In genomic region chr10:68856352-68856751, GRCh38 we compare ENCODE assay signal across 35 cellular contexts. TPM values are rescaled to one million over a fixed set of nuclear protein-coding genes. Genes with fewer than 3 reads are reported as not detected.
"Had no signal": no experiment of that assay in that cellular context is flagged by ENCODE, and none has a peak within 500 bp of the region (broad histone marks: within the 10 kb centered on the region; RNA-seq: fewer than 3 reads in every experiment).

No MANE protein-coding gene starts in this region.

- H3K9me3 ChIP-seq: colonic mucosa had no signal

- H3K27ac ChIP-seq: adrenal gland, ascending aorta, breast epithelium, cardiac muscle cell, colonic mucosa, epithelial cell of prostate, esophagus squamous epithelium, heart right ventricle, hepatocyte had no signal

- DNase-seq: activated CD4-positive, alpha-beta memory T cell treated with anti-CD3 and anti-CD28 coated beads for 36 hours; activated CD4-positive, alpha-beta T cell treated with anti-CD3 and anti-CD28 coated beads for 36 hours; activated CD4-positive, alpha-beta T cell treated with anti-CD3 and anti-CD28 coated beads, Interleukin-2, amount 10 ng/mL, durations not matched to agents 24 days and 14 days; activated CD4-positive, CD25-positive, alpha-beta regulatory T cell; activated CD4-positive, CD25-positive, alpha-beta regulatory T cell treated with anti-CD3 and anti-CD28 coated beads, Interleukin-2, amount 50 U/mL, for 72 hours; activated CD8-positive, alpha-beta memory T cell treated with anti-CD3 and anti-CD28 coated beads, Interleukin-2, amount 10 ng/mL, durations not matched to agents 7 days and 5 days; activated CD8-positive, alpha-beta memory T cell treated with anti-CD3 and anti-CD28 coated beads, Interleukin-2, amount 50 U/mL, for 4 hours; activated CD8-positive, alpha-beta T cell treated with anti-CD3 and anti-CD28 coated beads, Interleukin-2, amount 10 ng/mL, durations not matched to agents 7 days and 5 days; activated effector memory CD4-positive, alpha-beta T cell treated with anti-CD3 and anti-CD28 coated beads, Interleukin-2, amount 50 U/mL, for 16 hours; activated naive CD4-positive, alpha-beta T cell treated with anti-CD3 and anti-CD28 coated beads for 36 hours; activated naive CD8-positive, alpha-beta T cell treated with anti-CD3 and anti-CD28 coated beads for 36 hours; activated naive CD8-positive, alpha-beta T cell treated with anti-CD3 and anti-CD28 coated beads, Interleukin-2, amount 50 U/mL, for 24 hours; activated T-cell treated with anti-CD3 and anti-CD28 coated beads, Interleukin-2, amount 50 U/mL, for 1 hour; activated T-cell treated with anti-CD3 and anti-CD28 coated beads, Interleukin-2, amount 50 U/mL, for 48 hours; adrenal gland; central memory CD4-positive, alpha-beta T cell; cerebellar nuclear complex; colonic mucosa; effector CD8-positive, alpha-beta T cell; esophagus squamous epithelium; foreskin melanocyte; heart right ventricle had no signal

- H3K4me2 ChIP-seq: hepatocyte had no signal

- FAIRE-seq: endometrium, endothelial cell of umbilical vein had no signal

- ATAC-seq: activated CD4-positive, alpha-beta T cell treated with anti-CD3 and anti-CD28 coated beads for 36 hours; activated CD8-positive, alpha-beta memory T cell treated with anti-CD3 and anti-CD28 coated beads, Interleukin-2, amount 10 ng/mL, durations not matched to agents 7 days and 5 days; activated CD8-positive, alpha-beta T cell treated with anti-CD3 and anti-CD28 coated beads, Interleukin-2, amount 10 ng/mL, durations not matched to agents 7 days and 5 days; activated naive CD8-positive, alpha-beta T cell treated with anti-CD3 and anti-CD28 coated beads, Interleukin-2, amount 50 U/mL, for 24 hours; gastroesophageal sphincter; heart right ventricle had no signal

- H3K4me3 ChIP-seq: adrenal gland, ascending aorta, breast epithelium, cardiac muscle cell, colonic mucosa, esophagus squamous epithelium, gastroesophageal sphincter, heart right ventricle, hepatocyte had no signal

- H3K27ac Mint-ChIP-seq: activated CD4-positive, alpha-beta memory T cell treated with anti-CD3 and anti-CD28 coated beads for 36 hours; activated CD4-positive, alpha-beta T cell treated with anti-CD3 and anti-CD28 coated beads for 36 hours; activated CD4-positive, alpha-beta T cell treated with anti-CD3 and anti-CD28 coated beads, Interleukin-2, amount 10 ng/mL, durations not matched to agents 24 days and 14 days; activated CD8-positive, alpha-beta memory T cell treated with anti-CD3 and anti-CD28 coated beads, Interleukin-2, amount 10 ng/mL, durations not matched to agents 7 days and 5 days; activated CD8-positive, alpha-beta T cell treated with anti-CD3 and anti-CD28 coated beads, Interleukin-2, amount 10 ng/mL, durations not matched to agents 7 days and 5 days; activated naive CD4-positive, alpha-beta T cell treated with anti-CD3 and anti-CD28 coated beads for 36 hours; activated naive CD4-positive, alpha-beta T cell treated with anti-CD3 and anti-CD28 coated beads, Interleukin-2, amount 50 U/mL, for 24 hours; activated naive CD8-positive, alpha-beta T cell treated with anti-CD3 and anti-CD28 coated beads for 36 hours; activated naive CD8-positive, alpha-beta T cell treated with anti-CD3 and anti-CD28 coated beads, Interleukin-2, amount 50 U/mL, for 24 hours; activated T-helper 1 cell treated with anti-CD3 and anti-CD28 coated beads, Interleukin-12 subunit alpha, Interleukin-12 subunit beta, Interleukin-2, Interleukin-4 antibody, amounts not matched to agents 30 ng/mL and 10 ng/mL and 1 ng/mL, durations not matched to agents 14 hours and 24 hours and 36 hours; activated T-helper 2 cell treated with anti-CD3 and anti-CD28 coated beads, Interferon-gamma antibody, Interleukin-2, Interleukin-4, amounts not matched to agents 10 μg/mL and 5 μg/mL and 100 μg/mL, durations not matched to agents 14 hours and 24 hours and 36 hours; brain had no signal

- H3K27me3 ChIP-seq: adrenal gland, ascending aorta, breast epithelium, cardiac muscle cell, colonic mucosa, esophagus squamous epithelium, gastroesophageal sphincter, hepatocyte had no signal

- H3K79me2 ChIP-seq: hepatocyte had no signal

- H3K27me3 Mint-ChIP-seq: activated CD4-positive, alpha-beta memory T cell treated with anti-CD3 and anti-CD28 coated beads for 36 hours; activated naive CD4-positive, alpha-beta T cell treated with anti-CD3 and anti-CD28 coated beads, Interleukin-2, amount 50 U/mL, for 24 hours; activated naive CD8-positive, alpha-beta T cell treated with anti-CD3 and anti-CD28 coated beads for 36 hours; activated naive CD8-positive, alpha-beta T cell treated with anti-CD3 and anti-CD28 coated beads, Interleukin-2, amount 50 U/mL, for 24 hours had no signal

- H3K4me1 ChIP-seq: adrenal gland, ascending aorta, breast epithelium, colonic mucosa, esophagus squamous epithelium, heart right ventricle had no signal

- H3K4me3 Mint-ChIP-seq: activated CD4-positive, alpha-beta memory T cell treated with anti-CD3 and anti-CD28 coated beads for 36 hours; activated CD4-positive, alpha-beta T cell treated with anti-CD3 and anti-CD28 coated beads for 36 hours; activated CD4-positive, alpha-beta T cell treated with anti-CD3 and anti-CD28 coated beads, Interleukin-2, amount 10 ng/mL, durations not matched to agents 24 days and 14 days; activated CD8-positive, alpha-beta memory T cell treated with anti-CD3 and anti-CD28 coated beads, Interleukin-2, amount 10 ng/mL, durations not matched to agents 7 days and 5 days; activated CD8-positive, alpha-beta T cell treated with anti-CD3 and anti-CD28 coated beads, Interleukin-2, amount 10 ng/mL, durations not matched to agents 7 days and 5 days; activated naive CD4-positive, alpha-beta T cell treated with anti-CD3 and anti-CD28 coated beads for 36 hours; activated naive CD4-positive, alpha-beta T cell treated with anti-CD3 and anti-CD28 coated beads, Interleukin-2, amount 50 U/mL, for 24 hours; activated naive CD8-positive, alpha-beta T cell treated with anti-CD3 and anti-CD28 coated beads for 36 hours; activated naive CD8-positive, alpha-beta T cell treated with anti-CD3 and anti-CD28 coated beads, Interleukin-2, amount 50 U/mL, for 24 hours; activated T-helper 1 cell treated with anti-CD3 and anti-CD28 coated beads, Interleukin-12 subunit alpha, Interleukin-12 subunit beta, Interleukin-2, Interleukin-4 antibody, amounts not matched to agents 30 ng/mL and 10 ng/mL and 1 ng/mL, durations not matched to agents 14 hours and 24 hours and 36 hours; brain had no signal

- H2AFZ ChIP-seq: hepatocyte had no signal

- H3K4me1 Mint-ChIP-seq: activated CD4-positive, alpha-beta T cell treated with anti-CD3 and anti-CD28 coated beads for 36 hours; activated CD4-positive, alpha-beta T cell treated with anti-CD3 and anti-CD28 coated beads, Interleukin-2, amount 10 ng/mL, durations not matched to agents 24 days and 14 days; activated CD8-positive, alpha-beta memory T cell treated with anti-CD3 and anti-CD28 coated beads, Interleukin-2, amount 10 ng/mL, durations not matched to agents 7 days and 5 days; activated naive CD4-positive, alpha-beta T cell treated with anti-CD3 and anti-CD28 coated beads, Interleukin-2, amount 50 U/mL, for 24 hours; activated naive CD8-positive, alpha-beta T cell treated with anti-CD3 and anti-CD28 coated beads for 36 hours; activated naive CD8-positive, alpha-beta T cell treated with anti-CD3 and anti-CD28 coated beads, Interleukin-2, amount 50 U/mL, for 24 hours; brain had no signal

- H3K9me3 Mint-ChIP-seq: activated naive CD4-positive, alpha-beta T cell treated with anti-CD3 and anti-CD28 coated beads, Interleukin-2, amount 50 U/mL, for 24 hours had no signal

- H3K36me3 ChIP-seq: adrenal gland, ascending aorta, breast epithelium, cardiac muscle cell, colonic mucosa, esophagus squamous epithelium, gastroesophageal sphincter, heart right ventricle had no signal

RNA-seq across cellular contexts. Expression of gene STOX1, which starts 29.0 kb away (rescaled TPM):
- total RNA-seq: glomerular endothelial cell had no signal
